In the genomic region with DNA sequence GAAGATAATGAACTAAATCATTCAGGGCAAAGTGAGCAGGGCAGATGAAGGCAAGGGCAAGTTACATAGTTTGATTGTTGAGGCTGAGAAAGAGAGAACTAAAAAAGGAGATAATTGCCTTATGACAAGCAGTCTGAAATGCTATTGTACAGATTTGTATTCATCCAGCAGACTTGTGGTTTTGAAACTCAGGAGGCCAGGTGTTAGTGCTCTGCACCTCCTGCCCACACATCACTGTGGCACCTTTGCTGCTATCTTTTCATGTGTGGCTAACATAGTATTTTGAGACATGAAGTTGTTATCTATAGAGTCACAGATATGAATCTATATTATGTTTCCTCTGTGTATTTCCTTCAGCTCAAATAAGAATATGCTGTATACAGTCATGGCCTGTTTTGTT, we compare ENCODE assay signal across 10 cellular contexts. TPM values are rescaled to one million over a fixed set of nuclear protein-coding genes. Genes with fewer than 3 reads are reported as not detected.
DNase-seq lines count a peak whose midpoint lies in the region; ATAC-seq, FAIRE-seq and TF ChIP-seq lines count a peak whose summit lies in the region.
"Had no signal": no experiment of that assay in that cellular context is flagged by ENCODE, and none has a peak within 500 bp of the region (broad histone marks: within the 10 kb centered on the region; RNA-seq: fewer than 3 reads in every experiment).

No MANE protein-coding gene starts in this region.

- no peaks in the 10 kb centered on the region for H3K27me3 ChIP-seq in A673 (replicated peaks; ENCODE audit: insufficient read depth, low read depth, low read length, poor library complexity)

- H3K27me3 Mint-ChIP-seq in activated T-helper 2 cell treated with anti-CD3 and anti-CD28 coated beads, Interferon-gamma antibody, Interleukin-2, Interleukin-4, amounts not matched to agents 10 μg/mL and 5 μg/mL and 100 μg/mL, durations not matched to agents 14 hours and 24 hours and 36 hours (ENCODE audit: low read depth): no peaks in the 10 kb centered on the region

- ATAC-seq in GM19043 (IDR thresholded peaks at IDR 0.05; ENCODE audit: low read depth, unreplicated experiment) (peak; percentile 70), HG03039 (IDR thresholded peaks at IDR 0.05; ENCODE audit: unreplicated experiment) (peak; percentile 79)
- ATAC-seq: HCT116 had no signal

- CTCF ChIA-PET in A673 (lab: Charles Lee): no interaction called here

- H3K4me3 Mint-ChIP-seq in activated T-helper 2 cell treated with anti-CD3 and anti-CD28 coated beads, Interferon-gamma antibody, Interleukin-2, Interleukin-4, amounts not matched to agents 10 μg/mL and 5 μg/mL and 100 μg/mL, durations not matched to agents 14 hours and 24 hours and 36 hours (ENCODE audit: low read depth): no peak overlapping the region

- peaks cover 8% of the 10 kb centered on the region for H3K36me3 Mint-ChIP-seq in activated T-helper 2 cell treated with anti-CD3 and anti-CD28 coated beads, Interferon-gamma antibody, Interleukin-2, Interleukin-4, amounts not matched to agents 10 μg/mL and 5 μg/mL and 100 μg/mL, durations not matched to agents 14 hours and 24 hours and 36 hours (ENCODE audit: low read depth)

- no peak for TF ChIP-seq POLR2A in GM12892 (IDR thresholded peaks at IDR 0.05; ENCODE audit: low read depth, low read length)

- peaks cover 18% of the 10 kb centered on the region for H3K4me1 Mint-ChIP-seq in activated T-helper 2 cell treated with anti-CD3 and anti-CD28 coated beads, Interferon-gamma antibody, Interleukin-2, Interleukin-4, amounts not matched to agents 10 μg/mL and 5 μg/mL and 100 μg/mL, durations not matched to agents 14 hours and 24 hours and 36 hours (ENCODE audit: low read depth)

- H3K27ac Mint-ChIP-seq in activated T-helper 2 cell treated with anti-CD3 and anti-CD28 coated beads, Interferon-gamma antibody, Interleukin-2, Interleukin-4, amounts not matched to agents 10 μg/mL and 5 μg/mL and 100 μg/mL, durations not matched to agents 14 hours and 24 hours and 36 hours: no peak overlapping the region

- TF ChIP-seq CTCF in A673 (conservative IDR thresholded peaks at IDR 0.05; ENCODE audit: low read depth, low read length): no peak

- peak; percentile 78 for FAIRE-seq in GM12892 (lab: Jason Lieb, UNC)

- H3K4me1 ChIP-seq in A673 (ENCODE audit: insufficient read depth, low read length, poor library complexity, severe bottlenecking): no peaks in the 10 kb centered on the region

- POLR2A ChIA-PET in A673 (lab: Charles Lee; ENCODE audit: low non-redundant PET): no interaction called here

- no peaks in the 10 kb centered on the region for H3K36me3 ChIP-seq in A673 (ENCODE audit: insufficient read depth, low read length, poor library complexity, severe bottlenecking)

- no peaks in the 10 kb centered on the region for H3K9me3 ChIP-seq in A673 (ENCODE audit: low read depth, low read length, poor library complexity, severe bottlenecking)

- no peak for DNase-seq in GM12892 (ENCODE audit: insufficient read length)
- peak; percentile 11 for DNase-seq in activated T-helper 2 cell treated with anti-CD3 and anti-CD28 coated beads, Interferon-gamma antibody, Interleukin-2, Interleukin-4, amounts not matched to agents 10 μg/mL and 5 μg/mL and 100 μg/mL, durations not matched to agents 14 hours and 24 hours and 36 hours (ENCODE audit: low spot score)
- DNase-seq in NCI-H226: no peak
- DNase-seq in A673 (ENCODE audit: low spot score): no peak
- no peak for DNase-seq in DMS53 (lab: John Stamatoyannopoulos, UW)
- DNase-seq in NCI-H345 treated with DMSO at 0.1 percent for 48 hours (lab: John Stamatoyannopoulos, UW; ENCODE audit: unreplicated experiment): no peak
- DNase-seq: erythroblast had no signal

- no peak overlapping the region for H3K4me3 ChIP-seq in A673 (ENCODE audit: low read depth, low read length, poor library complexity, severe bottlenecking)

- BruUV-seq in A673 (replicated peaks; lab: Mats Ljungman, UMichigan): no TSS peak

- H3K9me3 Mint-ChIP-seq in activated T-helper 2 cell treated with anti-CD3 and anti-CD28 coated beads, Interferon-gamma antibody, Interleukin-2, Interleukin-4, amounts not matched to agents 10 μg/mL and 5 μg/mL and 100 μg/mL, durations not matched to agents 14 hours and 24 hours and 36 hours: peaks cover 9% of the 10 kb centered on the region

- no peak overlapping the region for H3K27ac ChIP-seq in A673 (ENCODE audit: low read depth, low read length, poor library complexity, severe bottlenecking)

- intact Hi-C loops in activated T-helper 2 cell treated with anti-CD3 and anti-CD28 coated beads, Interferon-gamma antibody, Interleukin-2, Interleukin-4, amounts not matched to agents 10 μg/mL and 5 μg/mL and 100 μg/mL, durations not matched to agents 14 hours and 24 hours and 36 hours (cut with micrococcal nuclease): loop anchor here (2.0 kb wide), 1 partner anchor 16 kb away; no protein-coding TSS in a partner anchor
- intact Hi-C loops in A673 (cut with micrococcal nuclease; ENCODE audit: unreplicated experiment): no loop called here

RNA-seq across cellular contexts. Expression of a gene that starts 24.3 kb away (rescaled TPM):
- 35.6 TPM for polyA plus RNA-seq in GM12892 (2012; ENCODE audit: missing spikeins)
- total RNA-seq in activated T-helper 2 cell treated with anti-CD3 and anti-CD28 coated beads, Interferon-gamma antibody, Interleukin-2, Interleukin-4, amounts not matched to agents 10 μg/mL and 5 μg/mL and 100 μg/mL, durations not matched to agents 14 hours and 24 hours and 36 hours: 36.3 and 38.1 TPM in 2 replicates
- 7.4 and 9.4 TPM in 2 replicates for total RNA-seq in A673 (2021)
